Comparison of ENCODE assay signal across 10 cellular contexts in the genomic region with DNA sequence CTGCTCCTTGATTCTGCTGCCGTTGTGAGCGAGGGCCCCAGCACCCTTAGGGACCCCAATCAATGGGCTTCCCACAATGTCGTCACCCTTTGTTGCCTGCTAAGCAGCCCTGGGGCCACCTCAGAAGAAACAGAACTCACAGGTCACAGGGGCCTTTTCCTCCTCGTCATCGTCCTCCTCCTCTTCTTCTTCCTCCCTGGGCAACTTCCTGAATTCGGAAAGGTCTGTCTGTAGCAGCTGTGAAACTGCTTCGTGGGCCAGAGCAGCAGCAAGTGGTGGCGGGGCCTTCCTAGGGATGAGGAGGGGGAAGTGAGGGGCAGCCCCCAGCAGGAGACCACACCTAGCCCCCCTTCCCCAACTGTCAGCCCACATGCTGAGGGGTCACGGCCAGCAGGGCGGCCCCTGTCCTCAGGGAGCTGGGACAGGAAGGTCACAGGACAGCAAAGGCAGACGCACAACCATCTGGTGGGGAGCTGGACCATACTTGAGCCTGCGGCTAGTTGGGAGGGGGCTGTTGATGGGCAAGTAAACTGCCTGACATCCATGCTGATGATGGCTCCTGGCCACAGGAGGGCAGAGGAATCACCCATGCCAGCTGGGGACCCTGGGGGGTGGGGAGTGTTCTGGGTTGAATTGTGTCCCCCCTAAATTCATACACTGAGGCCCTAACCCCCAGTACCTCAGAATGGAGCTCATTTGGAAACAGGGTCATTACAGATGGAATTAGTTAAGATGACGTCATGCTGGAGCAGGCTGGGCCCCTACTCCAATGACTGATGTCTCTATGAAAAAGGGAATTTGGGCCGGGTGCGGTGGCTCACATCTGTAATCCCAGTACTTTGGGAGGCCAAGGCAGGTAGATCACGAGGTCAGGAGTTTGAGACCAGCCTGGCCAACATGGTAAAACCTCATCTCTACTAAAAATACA. TPM values are rescaled to one million over a fixed set of nuclear protein-coding genes. Genes with fewer than 3 reads are reported as not detected.
A peak's percentile ranks its signal among the peaks of the same experiment; 100 is the strongest.
DNase-seq lines count a peak whose midpoint lies in the region; ATAC-seq and TF ChIP-seq lines count a peak whose summit lies in the region.
"Had no signal": no experiment of that assay in that cellular context is flagged by ENCODE, and none has a peak within 500 bp of the region (broad histone marks: within the 10 kb centered on the region; RNA-seq: fewer than 3 reads in every experiment).

No MANE protein-coding gene starts in this region.

- DNase-seq in activated CD8-positive, alpha-beta T cell treated with anti-CD3 and anti-CD28 coated beads, Interleukin-2, amount 10 ng/mL, durations not matched to agents 7 days and 5 days, result no peak
- DNase-seq in activated CD8-positive, alpha-beta T cell treated with anti-CD3 and anti-CD28 coated beads for 36 hours, result no peak
- DNase-seq in adipocyte (ENCODE audit: low read depth) (peak; percentile 34), lung (ENCODE audit: low spot score) (peak; percentile 44), thoracic aorta (ENCODE audit: low spot score) (no peak), omental fat pad (ENCODE audit: low spot score) (no peak)
- DNase-seq: activated effector memory CD4-positive, alpha-beta T cell treated with Interleukin-2 at 50 U/mL for 16 hours had no signal

- H3K4me3 ChIP-seq in adipocyte (ENCODE audit: low read length) (no peak overlapping the region), lung (no peak overlapping the region), thoracic aorta (no peak overlapping the region)

- peak overlapping the region; percentile 98 for H3K9ac ChIP-seq in adipocyte (ENCODE audit: low read length)

- CTCF ChIA-PET in activated CD8-positive, alpha-beta T cell treated with anti-CD3 and anti-CD28 coated beads, Interleukin-2, amount 10 ng/mL, durations not matched to agents 7 days and 5 days (lab: Charles Lee), result interaction anchor here (0.7 to 7.6 kb wide), 7 partner anchors 11 to 222 kb away, joined by 3 to 138 read pairs (median 7); a partner anchor contains a TSS
- CTCF ChIA-PET in activated CD8-positive, alpha-beta T cell treated with anti-CD3 and anti-CD28 coated beads for 36 hours (lab: Charles Lee), result interaction anchor here (1.1 to 7.3 kb wide), 9 partner anchors 12 to 207 kb away, joined by 3 to 126 read pairs (median 6); a partner anchor contains a TSS

- POLR2A ChIA-PET in activated CD8-positive, alpha-beta T cell treated with anti-CD3 and anti-CD28 coated beads, Interleukin-2, amount 10 ng/mL, durations not matched to agents 7 days and 5 days (lab: Charles Lee), result interaction anchor here (1.4 kb wide), 1 partner anchor 13 kb away, joined by 3 read pairs; a partner anchor contains a TSS
- POLR2A ChIA-PET in activated CD8-positive, alpha-beta T cell treated with anti-CD3 and anti-CD28 coated beads for 36 hours (lab: Charles Lee), result interaction anchor here (0.6 to 1.8 kb wide), 2 partner anchors 13 to 197 kb away, joined by 3 to 10 read pairs; a partner anchor contains a TSS

- no peaks in the 10 kb centered on the region for H3K27me3 Mint-ChIP-seq in activated CD8-positive, alpha-beta T cell treated with anti-CD3 and anti-CD28 coated beads, Interleukin-2, amount 10 ng/mL, durations not matched to agents 7 days and 5 days (ENCODE audit: low read depth)
- H3K27me3 Mint-ChIP-seq in activated CD8-positive, alpha-beta T cell treated with anti-CD3 and anti-CD28 coated beads for 36 hours, result no peaks in the 10 kb centered on the region

- H3K36me3 ChIP-seq in adipocyte (ENCODE audit: control insufficient read depth, insufficient read depth, low read length, severe bottlenecking), result peaks cover 11% of the 10 kb centered on the region
- peaks cover 0 to 12% of the 10 kb centered on the region in 2 donors for H3K36me3 ChIP-seq in lung (ENCODE audit: control insufficient read depth in 2 of 2, insufficient read depth in 2 of 2, low read length in 2 of 2)
- peaks cover 8% of the 10 kb centered on the region for H3K36me3 ChIP-seq in thoracic aorta

- intact Hi-C loops in activated CD8-positive, alpha-beta T cell treated with anti-CD3 and anti-CD28 coated beads for 36 hours (cut with micrococcal nuclease), result loop anchor here (5.0 to 10.0 kb wide), 2 partner anchors 205 to 227 kb away; a partner anchor contains a TSS

- H3K4me1 ChIP-seq in adipocyte (ENCODE audit: control insufficient read depth, insufficient read depth, low read length) (peaks cover 55% of the 10 kb centered on the region), lung (ENCODE audit: control insufficient read depth in 2 of 2, insufficient read depth in 2 of 2, low read length in 2 of 2) (peaks cover 3 to 45% of the 10 kb centered on the region in 2 donors), thoracic aorta (ENCODE audit: control insufficient read depth in 1 of 2, low read depth in 2 of 2) (peaks cover 31 to 59% of the 10 kb centered on the region in 2 donors)

- WGBS in lung, 2 donors, result 32 to 53% methylated on average over 16 of the region's 16 CpGs

- peak overlapping the region; percentile 73 for H3K27ac Mint-ChIP-seq in activated CD8-positive, alpha-beta T cell treated with anti-CD3 and anti-CD28 coated beads, Interleukin-2, amount 10 ng/mL, durations not matched to agents 7 days and 5 days
- H3K27ac Mint-ChIP-seq in activated CD8-positive, alpha-beta T cell treated with anti-CD3 and anti-CD28 coated beads for 36 hours, result no peak overlapping the region

- H3K4me3 Mint-ChIP-seq in activated CD8-positive, alpha-beta T cell treated with anti-CD3 and anti-CD28 coated beads, Interleukin-2, amount 10 ng/mL, durations not matched to agents 7 days and 5 days, result peak overlapping the region; percentile 4
- H3K4me3 Mint-ChIP-seq in activated CD8-positive, alpha-beta T cell treated with anti-CD3 and anti-CD28 coated beads for 36 hours, result no peak overlapping the region

- H3K9me3 Mint-ChIP-seq in activated CD8-positive, alpha-beta T cell treated with anti-CD3 and anti-CD28 coated beads, Interleukin-2, amount 10 ng/mL, durations not matched to agents 7 days and 5 days (ENCODE audit: insufficient read depth), result no peaks in the 10 kb centered on the region
- H3K9me3 Mint-ChIP-seq in activated CD8-positive, alpha-beta T cell treated with anti-CD3 and anti-CD28 coated beads for 36 hours, result no peaks in the 10 kb centered on the region

- H3K9me3 ChIP-seq in adipocyte (ENCODE audit: control insufficient read depth, low read length) (no peaks in the 10 kb centered on the region), lung (ENCODE audit: control insufficient read depth in 2 of 2, insufficient read depth in 1 of 2, low read length in 1 of 2) (no peaks in the 10 kb centered on the region), thoracic aorta (no peaks in the 10 kb centered on the region)

- ATAC-seq in activated CD8-positive, alpha-beta T cell treated with anti-CD3 and anti-CD28 coated beads, Interleukin-2, amount 10 ng/mL, durations not matched to agents 7 days and 5 days, result no peak
- no peak for ATAC-seq in activated CD8-positive, alpha-beta T cell treated with anti-CD3 and anti-CD28 coated beads for 36 hours
- ATAC-seq in lung (ENCODE audit: insufficient read depth, low FRiP score) (no peak), thoracic aorta (ENCODE audit: insufficient number of reproducible peaks, low FRiP score, low read depth) (no peak), omental fat pad (ENCODE audit: low FRiP score) (no peak), HG03571 (IDR thresholded peaks at IDR 0.05; ENCODE audit: unreplicated experiment) (no peak), GM19324 (IDR thresholded peaks at IDR 0.05; ENCODE audit: low FRiP score, unreplicated experiment) (no peak)
- ATAC-seq: PC-3 had no signal

- peak overlapping the region; percentile 81 to 98 for H3K27ac ChIP-seq in lung (ENCODE audit: low read depth in 1 of 2, low read length in 1 of 2)
- H3K27ac ChIP-seq in thoracic aorta, result peak overlapping the region; percentile 95 to 96

- H3K27me3 ChIP-seq in adipocyte (replicated peaks; ENCODE audit: control insufficient read depth, insufficient read depth, low read length) (no peaks in the 10 kb centered on the region), lung (ENCODE audit: control insufficient read depth, insufficient read depth) (no peaks in the 10 kb centered on the region), thoracic aorta (replicated peaks; ENCODE audit: insufficient read depth) (no peaks in the 10 kb centered on the region)

- no peaks in the 10 kb centered on the region for H3K36me3 Mint-ChIP-seq in activated CD8-positive, alpha-beta T cell treated with anti-CD3 and anti-CD28 coated beads, Interleukin-2, amount 10 ng/mL, durations not matched to agents 7 days and 5 days (ENCODE audit: low read depth)
- H3K36me3 Mint-ChIP-seq in activated CD8-positive, alpha-beta T cell treated with anti-CD3 and anti-CD28 coated beads for 36 hours (ENCODE audit: low read depth), result peaks cover 7% of the 10 kb centered on the region

- TF ChIP-seq CTCF in activated CD8-positive, alpha-beta T cell treated with anti-CD3 and anti-CD28 coated beads for 36 hours (IDR thresholded peaks at IDR 0.05), result no peak
- no peak for TF ChIP-seq CTCF in lung (IDR thresholded peaks at IDR 0.05; ENCODE audit: control extremely low read depth, extremely low read depth)
- no peak for TF ChIP-seq CTCF in thoracic aorta (IDR thresholded peaks at IDR 0.05)
- TF ChIP-seq CTCF in omental fat pad (IDR thresholded peaks at IDR 0.05), result no peak

- H3K4me1 Mint-ChIP-seq in activated CD8-positive, alpha-beta T cell treated with anti-CD3 and anti-CD28 coated beads, Interleukin-2, amount 10 ng/mL, durations not matched to agents 7 days and 5 days (ENCODE audit: low read depth), result peaks cover 59% of the 10 kb centered on the region
- peaks cover 39% of the 10 kb centered on the region for H3K4me1 Mint-ChIP-seq in activated CD8-positive, alpha-beta T cell treated with anti-CD3 and anti-CD28 coated beads for 36 hours (ENCODE audit: low read depth)

RNA-seq across cellular contexts. Expression of a gene that starts 13.0 kb away (rescaled TPM):
- total RNA-seq in activated CD8-positive, alpha-beta T cell treated with anti-CD3 and anti-CD28 coated beads, Interleukin-2, amount 10 ng/mL, durations not matched to agents 7 days and 5 days, result 10 to 100 TPM; 15.3 to 15.7 TPM
- total RNA-seq in activated CD8-positive, alpha-beta T cell treated with anti-CD3 and anti-CD28 coated beads for 36 hours, result 10 to 100 TPM; 18.2 to 18.8 TPM
- total RNA-seq in lung, result 10 to 100 TPM; 32.2 to 62.4 TPM
- 10 to 100 TPM; 25.8 to 32.9 TPM for polyA plus RNA-seq in lung
- total RNA-seq in thoracic aorta, result 10 to 100 TPM; 37.0 to 45.9 TPM
- total RNA-seq in omental fat pad, result 10 to 100 TPM; 22.9 to 67.3 (median 32.4) TPM

RNA-seq across cellular contexts. Expression of a gene that starts 42.9 kb away (rescaled TPM):
- total RNA-seq in activated CD8-positive, alpha-beta T cell treated with anti-CD3 and anti-CD28 coated beads, Interleukin-2, amount 10 ng/mL, durations not matched to agents 7 days and 5 days, result 10 to 100 TPM; 47.3 to 49.9 TPM
- total RNA-seq in activated CD8-positive, alpha-beta T cell treated with anti-CD3 and anti-CD28 coated beads for 36 hours, result 10 to 100 TPM; 33.6 to 34.0 TPM
- total RNA-seq in lung, result 10 to 100 TPM; 30.5 to 34.2 TPM
- polyA plus RNA-seq in lung, result 10 to 100 TPM; 11.9 to 15.5 TPM
- 10 to 100 TPM; 26.0 to 40.4 TPM for total RNA-seq in thoracic aorta
- total RNA-seq in omental fat pad, result 10 to 100 TPM; 17.5 to 45.4 (median 21.3) TPM

Comparison
In these comparisons a context has a peak if more than half of its experiments do, and no peak if none do; other contexts are left out.
1. DNase-seq: peak in adipocyte (single experiment) and lung (single experiment); none in activated CD8-positive, alpha-beta T cell treated with anti-CD3 and anti-CD28 coated beads, Interleukin-2, amount 10 ng/mL, durations not matched to agents 7 days and 5 days (single experiment), activated CD8-positive, alpha-beta T cell treated with anti-CD3 and anti-CD28 coated beads for 36 hours (single experiment), thoracic aorta (single experiment) and omental fat pad (single experiment).